ENCODE assay signal across 1 cellular context in the genomic region with DNA sequence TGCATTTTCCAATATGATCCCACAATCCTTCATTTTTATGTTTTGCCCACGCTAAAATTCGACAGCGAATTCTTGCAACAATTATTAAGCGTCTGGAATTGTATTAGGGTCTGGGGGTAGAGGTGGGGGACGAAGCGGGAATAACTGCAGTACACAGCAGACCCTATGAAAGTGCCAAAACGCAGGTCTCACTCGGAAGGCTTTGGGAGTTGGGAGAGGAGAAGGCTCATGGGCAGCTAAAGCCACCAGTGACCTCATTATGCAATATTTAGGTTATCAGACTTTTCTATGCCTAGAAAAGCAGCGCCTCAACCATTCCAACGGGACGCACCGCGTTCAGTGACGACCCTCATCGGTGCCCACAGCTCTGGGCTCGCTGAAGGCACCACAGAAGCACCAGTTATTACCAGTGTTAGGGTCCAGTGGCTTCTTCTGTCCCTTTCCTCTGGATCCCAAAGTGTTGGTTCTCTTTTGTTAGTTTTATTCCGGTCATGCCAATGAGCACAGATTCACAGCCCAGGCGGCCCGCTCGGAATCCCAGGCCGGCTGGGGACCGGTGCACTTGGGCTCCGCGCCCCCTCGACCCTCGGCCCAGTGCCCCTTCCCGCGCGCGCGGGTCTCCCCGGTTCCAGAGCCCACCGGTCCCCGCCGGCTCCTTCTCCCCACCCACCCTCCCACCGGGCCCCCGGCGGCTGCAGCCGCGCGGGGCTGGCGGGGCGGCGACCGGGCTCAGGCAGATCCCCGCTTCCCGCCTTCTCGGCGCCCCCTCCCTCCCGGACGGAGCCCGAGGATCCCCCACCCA.
TF ChIP-seq lines count a peak whose summit lies in the region.

No MANE protein-coding gene starts in this region.

TF ChIP-seq in IMR-90, 13 proteins besides CTCF, POLR2A, EP300 and RAD21 (continued from another document):
- TF ChIP-seq, protein P1, sequence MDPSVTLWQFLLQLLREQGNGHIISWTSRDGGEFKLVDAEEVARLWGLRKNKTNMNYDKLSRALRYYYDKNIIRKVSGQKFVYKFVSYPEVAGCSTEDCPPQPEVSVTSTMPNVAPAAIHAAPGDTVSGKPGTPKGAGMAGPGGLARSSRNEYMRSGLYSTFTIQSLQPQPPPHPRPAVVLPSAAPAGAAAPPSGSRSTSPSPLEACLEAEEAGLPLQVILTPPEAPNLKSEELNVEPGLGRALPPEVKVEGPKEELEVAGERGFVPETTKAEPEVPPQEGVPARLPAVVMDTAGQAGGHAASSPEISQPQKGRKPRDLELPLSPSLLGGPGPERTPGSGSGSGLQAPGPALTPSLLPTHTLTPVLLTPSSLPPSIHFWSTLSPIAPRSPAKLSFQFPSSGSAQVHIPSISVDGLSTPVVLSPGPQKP (IDR thresholded peaks at IDR 0.05; ENCODE audit: borderline replicate concordance, low read depth, low read length) = no peak
- no peak for TF ChIP-seq CHD1 (IDR thresholded peaks at IDR 0.05; ENCODE audit: low read depth, low read length)
- TF ChIP-seq RCOR1 (IDR thresholded peaks at IDR 0.05; ENCODE audit: insufficient replicate concordance, low read length) = no peak
- no peak for TF ChIP-seq MAFK (IDR thresholded peaks at IDR 0.05; ENCODE audit: low read depth, low read length)
- no peak for TF ChIP-seq RFX5 (IDR thresholded peaks at IDR 0.05; ENCODE audit: low read depth, low read length)
- no peak for TF ChIP-seq NFE2L2 (IDR thresholded peaks at IDR 0.05; ENCODE audit: low read depth, low read length)
- no peak for TF ChIP-seq FOS (IDR thresholded peaks at IDR 0.05; ENCODE audit: low read depth, low read length)
